22 cellular contexts compared by ENCODE assay signal in genomic region chr18:11891737-11892136, GRCh38.
"Had no signal": no experiment of that assay in that cellular context is flagged by ENCODE, and none has a peak within 500 bp of the region (broad histone marks: within the 10 kb centered on the region; RNA-seq: fewer than 3 reads in every experiment).

No MANE protein-coding gene starts in this region.

- ATAC-seq: K562 had no signal

- H3K4me2 ChIP-seq: KMS-11 had no signal

- H3K9me3 ChIP-seq: SJSA1 had no signal

- H3K9ac ChIP-seq: KMS-11 had no signal

- FAIRE-seq: RCC 7860 had no signal

- H3K4me3 ChIP-seq: K562, SJSA1, SK-N-MC had no signal

- H3K27ac ChIP-seq: KMS-11, SJSA1, SK-N-MC had no signal

- DNase-seq: Kasumi-1, MM.1S, NCI-H1092 treated with DMSO at 0.1 percent for 48 hours, NCI-H1436, NCI-H187, NCI-H2029, NCI-H2081 treated with DMSO at 0.1 percent for 48 hours, NCI-H2171, NCI-H226, NCI-H446, NCI-H510A, NCI-H524 treated with DMSO at 0.1 percent for 48 hours, NCI-H69, NCI-H774, Right ventricle myocardium superior, RPMI8226, SIG-M5 had no signal

- H3K27me3 ChIP-seq: SJSA1 had no signal
